ENCODE assay signal across 13 cellular contexts in the genomic region with DNA sequence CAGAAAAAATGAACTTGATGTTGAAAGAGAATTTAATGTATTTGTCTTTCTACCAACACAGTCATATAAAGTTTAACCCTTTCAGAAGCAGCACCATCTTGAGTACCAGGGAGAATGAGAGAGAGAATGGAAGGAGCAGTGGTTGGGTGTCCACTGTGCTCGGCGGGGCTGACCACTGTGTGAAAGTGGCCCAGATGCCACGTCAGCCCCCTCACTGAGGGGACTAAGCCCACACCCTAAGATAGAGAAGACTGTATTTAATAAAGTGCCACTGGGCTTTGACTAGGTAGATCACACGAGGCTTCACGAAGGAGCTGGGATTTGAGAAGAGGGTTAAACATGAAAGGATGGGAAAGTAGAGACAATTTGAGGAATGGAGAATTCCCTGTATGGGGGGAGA. TPM values are rescaled to one million over a fixed set of nuclear protein-coding genes. Genes with fewer than 3 reads are reported as not detected.
A peak's percentile ranks its signal among the peaks of the same experiment; 100 is the strongest.
DNase-seq lines count a peak whose midpoint lies in the region; ATAC-seq, FAIRE-seq and TF ChIP-seq lines count a peak whose summit lies in the region.
"Had no signal": no experiment of that assay in that cellular context is flagged by ENCODE, and none has a peak within 500 bp of the region (broad histone marks: within the 10 kb centered on the region; RNA-seq: fewer than 3 reads in every experiment).

No MANE protein-coding gene starts in this region.

- H4K5ac ChIP-seq in IMR-90 (ENCODE audit: low read depth, low read length) = peak overlapping the region; percentile 70

- H3K36me3 ChIP-seq in IMR-90 (ENCODE audit: control insufficient read depth, insufficient read depth, low read length) (no peaks in the 10 kb centered on the region), K562 (ENCODE audit: control insufficient read depth, insufficient read depth, low read length) (no peaks in the 10 kb centered on the region), lung (ENCODE audit: control insufficient read depth in 2 of 2, insufficient read depth in 2 of 2, low read length in 2 of 2) (no peaks in the 10 kb centered on the region), smooth muscle cell (ENCODE audit: low read depth) (no peaks in the 10 kb centered on the region), MG63 (no peaks in the 10 kb centered on the region), pancreas (no peaks in the 10 kb centered on the region)
- H3K36me3 ChIP-seq: HAP-1 had no signal

- POLR2A ChIA-PET in IMR-90 (lab: Charles Lee; ENCODE audit: unreplicated experiment) = interaction anchor here (1.1 kb wide), 1 partner anchor 60 kb away, joined by 3 read pairs; the partner anchor contains the start of gene ATF3
- POLR2A ChIA-PET in K562 (lab: Yijun Ruan, JAX) = interaction anchor here (0.5 to 1.6 kb wide), 6 partner anchors 9 to 299 kb away, joined by 3 to 4 read pairs (median 4); partner anchors contain the start of genes ATF3 and FLVCR1

- CTCF ChIA-PET in IMR-90 (lab: Yijun Ruan, JAX) = interaction anchor here (1.6 kb wide), 1 partner anchor 33 kb away, joined by 5 read pairs; no protein-coding TSS in a partner anchor
- CTCF ChIA-PET in K562 (lab: Yijun Ruan, JAX; ENCODE audit: low intra/inter-chr PET ratio) = interaction anchor here (1.3 kb wide), 1 partner anchor 213 kb away, joined by 5 read pairs; no protein-coding TSS in a partner anchor

- H3K9me3 ChIP-seq in IMR-90 (ENCODE audit: control insufficient read depth, insufficient read depth, low read length) = no peaks in the 10 kb centered on the region
- H3K9me3 ChIP-seq in K562 (replicated peaks; ENCODE audit: control insufficient read depth, insufficient read depth, low read depth, low read length) = no peaks in the 10 kb centered on the region
- H3K9me3 ChIP-seq in lung (ENCODE audit: control insufficient read depth in 2 of 2, insufficient read depth in 1 of 2, low read length in 1 of 2) = peaks cover 0 to 2% of the 10 kb centered on the region in 2 donors
- H3K9me3 ChIP-seq in smooth muscle cell (replicated peaks; ENCODE audit: low read depth) = no peaks in the 10 kb centered on the region
- no peaks in the 10 kb centered on the region for H3K9me3 ChIP-seq in MG63
- no peaks in the 10 kb centered on the region for H3K9me3 ChIP-seq in pancreas
- H3K9me3 ChIP-seq: HAP-1 had no signal

- TF ChIP-seq CTCF in IMR-90 (conservative IDR thresholded peaks at IDR 0.05; ENCODE audit: low read depth, low read length) (no peak), K562 (IDR thresholded peaks at IDR 0.05 in 2 of 3, conservative IDR thresholded peaks at IDR 0.05 in 1 of 3; ENCODE audit: insufficient read depth in 2 of 3, low read depth in 1 of 3, low read length in 3 of 3) (no peak), lung (IDR thresholded peaks at IDR 0.05; ENCODE audit: control extremely low read depth, extremely low read depth) (no peak), smooth muscle cell (IDR thresholded peaks at IDR 0.05; ENCODE audit: borderline replicate concordance, insufficient read depth, poor library complexity, severe bottlenecking) (no peak), pancreas (IDR thresholded peaks at IDR 0.05) (no peak)

- TF ChIP-seq RAD21 in IMR-90 (IDR thresholded peaks at IDR 0.05; ENCODE audit: low read length) (no peak), K562 (CRISPR knock-in tag; conservative IDR thresholded peaks at IDR 0.05 in 1 of 2, IDR thresholded peaks at IDR 0.05 in 1 of 2) (no peak)

- dilution Hi-C loops in IMR-90 (cut with HindIII; ENCODE audit: low sequenced_read_pairs, unreplicated experiment) = no loop called here

- peak overlapping the region; percentile 41; the same call in 1 of the 2 replicates for H3K56ac ChIP-seq in IMR-90 (ENCODE audit: extremely low read depth, insufficient read depth, low read length)

- H3K27me3 ChIP-seq in IMR-90 (ENCODE audit: control insufficient read depth, insufficient read depth, low read length) = no peaks in the 10 kb centered on the region
- H3K27me3 ChIP-seq in K562 (ENCODE audit: control insufficient read depth in 2 of 2, insufficient read depth in 2 of 2, low read length in 2 of 2) = peaks cover 26 to 56% of the 10 kb centered on the region in 2 experiments; a peak in 4 of 5 replicates
- H3K27me3 ChIP-seq in lung (ENCODE audit: control insufficient read depth, insufficient read depth) = no peaks in the 10 kb centered on the region
- H3K27me3 ChIP-seq in smooth muscle cell (ENCODE audit: low read depth) = no peaks in the 10 kb centered on the region
- no peaks in the 10 kb centered on the region for H3K27me3 ChIP-seq in MG63
- H3K27me3 ChIP-seq in pancreas = no peaks in the 10 kb centered on the region
- H3K27me3 ChIP-seq: dorsolateral prefrontal cortex had no signal

- H3K4me3 ChIP-seq in IMR-90 (ENCODE audit: insufficient read depth, low read depth, low read length) = no peak overlapping the region
- no peak overlapping the region for H3K4me3 ChIP-seq in K562
- no peak overlapping the region for H3K4me3 ChIP-seq in lung
- H3K4me3 ChIP-seq in smooth muscle cell = no peak overlapping the region
- no peak overlapping the region for H3K4me3 ChIP-seq in MG63
- no peak overlapping the region for H3K4me3 ChIP-seq in pancreas
- H3K4me3 ChIP-seq: HAP-1 had no signal

- peak overlapping the region; percentile 37 for H4K91ac ChIP-seq in IMR-90 (ENCODE audit: insufficient read depth, low read depth, low read length)

- no peak for TF ChIP-seq POLR2A in IMR-90 (IDR thresholded peaks at IDR 0.05; ENCODE audit: low read depth, low read length)
- no peak for TF ChIP-seq POLR2A in K562 (conservative IDR thresholded peaks at IDR 0.05)

- 79% methylated on average over 2 of the region's 5 CpGs; no CpG with 5 or more reads in 1 of the 2 experiments for WGBS in IMR-90 (ENCODE audit: extremely low coverage in 2 of 2, insufficient read length in 1 of 2), 2 experiments
- WGBS in K562 (ENCODE audit: insufficient coverage, low coverage, missing lambda C conversion rate) = 8% methylated on average over 5 of the region's 5 CpGs
- 83 to 88% methylated on average over 5 of the region's 5 CpGs for whole genome bisulfite sequencing in lung, 2 donors
- 84% methylated on average over 5 of the region's 5 CpGs for whole genome bisulfite sequencing in smooth muscle cell (ENCODE audit: low lambda C conversion rate)
- WGBS in pancreas, 2 donors = 64 to 74% methylated on average over 5 of the region's 5 CpGs

- H2BK5ac ChIP-seq in IMR-90 (ENCODE audit: low read depth, low read length, poor library complexity, severe bottlenecking) = peak overlapping the region; percentile 60

- no peak for DNase-seq in IMR-90
- DNase-seq in K562 (ENCODE audit: extremely low read depth in 1 of 4, low spot score in 3 of 4) = no peak
- DNase-seq in lung (ENCODE audit: low spot score) = no peak
- DNase-seq in smooth muscle cell (lab: John Stamatoyannopoulos, UW; ENCODE audit: unreplicated experiment) = no peak
- no peak for DNase-seq in effector CD8-positive, alpha-beta T cell (lab: John Stamatoyannopoulos, UW)
- no peak for DNase-seq in MG63
- DNase-seq in pancreas = no peak
- DNase-seq: CD4-positive, alpha-beta memory T cell; dorsolateral prefrontal cortex; NCI-H510A treated with DMSO at 0.1 percent for 48 hours had no signal

- H2BK15ac ChIP-seq in IMR-90 (ENCODE audit: low read depth, low read length) = peak overlapping the region; percentile 98; the same call in 1 of the 3 replicates

- ATAC-seq in IMR-90 (ENCODE audit: low read depth) (no peak), K562 (no peak), lung (ENCODE audit: insufficient read depth, low FRiP score) (no peak), HG03432 (IDR thresholded peaks at IDR 0.05; ENCODE audit: unreplicated experiment) (no peak), pancreas (no peak)
- ATAC-seq: Right ventricle myocardium inferior had no signal

- intact Hi-C loops in IMR-90 (cut with micrococcal nuclease) (no loop called here), K562 (cut with micrococcal nuclease) (loop anchor here (5.0 kb wide), 2 partner anchors 314 to 399 kb away; no protein-coding TSS in a partner anchor), pancreas (cut with DNase I) (loop anchor here in 1 of 3 donors (5.0 kb wide), 1 partner anchor 119 kb away; no protein-coding TSS in a partner anchor)

- peak overlapping the region; percentile 61 for H3K18ac ChIP-seq in IMR-90 (ENCODE audit: low read depth, low read length)

- H3K79me2 ChIP-seq in K562 (ENCODE audit: control insufficient read depth, insufficient read depth, low read length) (no peaks in the 10 kb centered on the region), smooth muscle cell (ENCODE audit: low read depth) (no peaks in the 10 kb centered on the region)

- H3K9ac ChIP-seq in IMR-90 (ENCODE audit: low read depth, low read length) (peak overlapping the region; percentile 22; the same call in 1 of the 2 replicates), K562 (ENCODE audit: insufficient read depth in 1 of 2, low read depth in 2 of 2, low read length in 2 of 2) (no peak overlapping the region), smooth muscle cell (ENCODE audit: low read depth) (peak overlapping the region; percentile 94)

- H4K20me1 ChIP-seq in IMR-90 (ENCODE audit: insufficient read depth, low read length) = peaks cover 7% of the 10 kb centered on the region; the same call in 1 of the 2 replicates
- peaks cover 4% of the 10 kb centered on the region; the same call in 1 of the 2 replicates for H4K20me1 ChIP-seq in K562 (replicated peaks; ENCODE audit: control insufficient read depth, insufficient read depth, low read length)
- no peaks in the 10 kb centered on the region for H4K20me1 ChIP-seq in smooth muscle cell (ENCODE audit: low read depth)

- peak overlapping the region; percentile 57 for H2AFZ ChIP-seq in IMR-90 (replicated peaks; ENCODE audit: low read length, poor library complexity)
- H2AFZ ChIP-seq in K562 (ENCODE audit: low read depth, low read length) = no peak overlapping the region
- H2AFZ ChIP-seq in smooth muscle cell (ENCODE audit: low read depth) = no peak overlapping the region

- peak overlapping the region; percentile 64 for H2BK120ac ChIP-seq in IMR-90 (ENCODE audit: low read depth, low read length)

- in situ Hi-C loops in IMR-90 (cut with MboI; ENCODE audit: low sequenced_read_pairs) = loop anchor here (10.0 to 25.0 kb wide), 2 partner anchors 116 to 319 kb away; no protein-coding TSS in a partner anchor
- in situ Hi-C loops in K562 (cut with MboI) = no loop called here

- H3K4me1 ChIP-seq in IMR-90 (ENCODE audit: control insufficient read depth, insufficient read depth, low read length) (peaks cover 15% of the 10 kb centered on the region), K562 (replicated peaks in 1 of 2; ENCODE audit: control insufficient read depth in 2 of 2, insufficient read depth in 2 of 2, low read length in 2 of 2) (peaks cover 3 to 11% of the 10 kb centered on the region in 2 experiments; a peak in 4 of 5 replicates), lung (ENCODE audit: control insufficient read depth in 2 of 2, insufficient read depth in 2 of 2, low read length in 2 of 2) (peaks cover 4 to 15% of the 10 kb centered on the region in 2 donors), smooth muscle cell (ENCODE audit: low read depth) (peaks cover 7% of the 10 kb centered on the region), pancreas (peaks cover 0 to 4% (median 0%) of the 10 kb centered on the region in 3 donors)

- H3K4me2 ChIP-seq in IMR-90 (ENCODE audit: low read depth, low read length) (no peak overlapping the region), K562 (ENCODE audit: insufficient read depth, low read length) (no peak overlapping the region), smooth muscle cell (peak overlapping the region; percentile 79)

- peak overlapping the region; percentile 40; the same call in 1 of the 2 replicates for H3K14ac ChIP-seq in IMR-90 (replicated peaks; ENCODE audit: low read depth, low read length)

- peaks cover 17% of the 10 kb centered on the region for H3F3A ChIP-seq in smooth muscle cell (ENCODE audit: low read depth)

- H3K9me1 ChIP-seq in IMR-90 (ENCODE audit: insufficient read depth, low read length) (peaks cover 13% of the 10 kb centered on the region; the same call in 1 of the 2 replicates), K562 (ENCODE audit: control insufficient read depth, insufficient read depth, low read length) (no peaks in the 10 kb centered on the region)

- FAIRE-seq in K562 (lab: Jason Lieb, UNC) = no peak
- FAIRE-seq in pancreas (lab: Jason Lieb, UNC) = no peak

- H3K27ac ChIP-seq in IMR-90 (ENCODE audit: insufficient read depth, low read length) (peak overlapping the region; percentile 73), K562 (ENCODE audit: extremely low read depth, low read depth, low read length) (no peak overlapping the region), lung (ENCODE audit: low read depth in 1 of 2, low read length in 1 of 2) (peak overlapping the region; percentile 68 to 91), smooth muscle cell (ENCODE audit: low read depth) (peak overlapping the region; percentile 99), pancreas (peak overlapping the region in 2 of 4 donors; percentile 32 to 48)

- peak overlapping the region; percentile 35 for H2BK20ac ChIP-seq in IMR-90 (ENCODE audit: low read depth, low read length)

- TF ChIP-seq EP300 in K562 (IDR thresholded peaks at IDR 0.05; ENCODE audit: low read length) = no peak

- peak overlapping the region in 1 of 2 experiments; percentile 53; a peak in 1 of 4 replicates for H4K8ac ChIP-seq in IMR-90 (ENCODE audit: low read depth in 2 of 2, low read length in 2 of 2)

- peak overlapping the region; percentile 87; the same call in 1 of the 2 replicates for H2AK5ac ChIP-seq in IMR-90 (ENCODE audit: low read depth, low read length)

- H2AK9ac ChIP-seq in IMR-90 (replicated peaks; ENCODE audit: low read depth, low read length, poor library complexity) = no peak overlapping the region

- peak overlapping the region; percentile 51 for H3K4ac ChIP-seq in IMR-90 (ENCODE audit: low read depth, low read length)

- H3K23ac ChIP-seq in IMR-90 (ENCODE audit: low read depth, low read length) = peak overlapping the region; percentile 18; the same call in 1 of the 2 replicates

- H3K79me1 ChIP-seq in IMR-90 (ENCODE audit: low read depth in 1 of 2, low read length in 2 of 2) = no peaks in the 10 kb centered on the region

- BruUV-seq in IMR-90 (replicated peaks; lab: Mats Ljungman, UMichigan) (no TSS peak), K562 (replicated peaks; lab: Mats Ljungman, UMichigan) (no TSS peak)

RNA-seq across cellular contexts. Expression of gene BATF3, which starts 31.2 kb away (rescaled TPM):
- 1.6 and 2.2 TPM in 2 replicates for total RNA-seq in IMR-90 (2012; rRNA removed)
- polyA plus RNA-seq in IMR-90 (2012; rRNA removed) = 3.0 and 3.9 TPM in 2 replicates
- 3.4 and 3.8 TPM in 2 replicates for polyA plus RNA-seq in IMR-90 (2012; cell fraction: cytosol; rRNA removed)
- 5.1 and 5.2 TPM in 2 replicates for polyA plus RNA-seq in IMR-90 (2012; cell fraction: nucleus; rRNA removed; ENCODE audit: low replicate concordance)
- total RNA-seq in K562 (2011; cell fraction: chromatin; rRNA removed; ENCODE audit: low replicate concordance) = 1.7 and 2.4 TPM in 2 replicates
- total RNA-seq in K562 (2011; cell fraction: nucleolus; rRNA removed) = 1.3 and 1.6 TPM in 2 replicates
- 1.2 and 2.6 TPM in 2 replicates for total RNA-seq in K562 (2011; cell fraction: nucleoplasm; rRNA removed)
- 3.4 and 3.6 TPM in 2 replicates for total RNA-seq in K562 (2014; rRNA removed)
- 0.96 and 1.1 TPM in 2 replicates for total RNA-seq in K562 (2014; rRNA removed; fragmentation: Illumina TruSeq; extraction: Trizol)
- total RNA-seq in K562 (2015; rRNA removed; fragmentation: Illumina TruSeq; extraction: Trizol) = 0.40 and 0.57 TPM in 2 replicates
- 2.0 and 3.8 TPM in 2 replicates for total RNA-seq in K562 (2021)
- polyA plus RNA-seq in K562 (2011; rRNA removed) = 0.93 and 2.0 TPM in 2 replicates
- polyA plus RNA-seq in K562 (2011; cell fraction: cytosol; rRNA removed) = 0.68 and 4.4 TPM in 2 replicates
- 0.48 and 0.71 TPM in 2 replicates for polyA plus RNA-seq in K562 (2011; cell fraction: nucleus; rRNA removed)
- polyA plus RNA-seq in K562 (2012) = 1.9 and 8.3 TPM in 2 replicates
- 2.7 and 3.1 TPM in 2 replicates for polyA plus RNA-seq in K562 (2014; fragmentation: Illumina TruSeq; extraction: Trizol)
- under 1 TPM; 0.51 to 0.57 TPM for polyA plus RNA-seq in K562 (2014; fragmentation: Nextera tagmentation; extraction: Ambion mirVana)
- polyA plus RNA-seq in K562 (2014; rRNA removed) = 3.8 and 5.2 TPM in 2 replicates
- 0.18 and 0.25 TPM in 2 replicates for polyA minus RNA-seq in K562 (2011; rRNA and poly(A)+ RNA removed)
- 1.1 TPM in 1 of 2 replicates, not detected in the other for polyA minus RNA-seq in K562 (2011; cell fraction: cytosol; rRNA and poly(A)+ RNA removed)
- polyA minus RNA-seq in K562 (2011; cell fraction: nucleus; rRNA and poly(A)+ RNA removed) = 0.11 and 0.54 TPM in 2 replicates
- 10 to 100 TPM in 1 of 2 donors, 1 to 10 TPM in 1; 2.4 to 12.0 TPM for total RNA-seq in lung
- 10 to 100 TPM in 1 of 2 donors, 1 to 10 TPM in 1; 8.3 to 24.6 TPM for polyA plus RNA-seq in lung
- total RNA-seq in smooth muscle cell = 0.45 and 5.8 TPM in 2 replicates
- polyA plus RNA-seq in smooth muscle cell = 11.5 and 12.1 TPM in 2 replicates
- 2.3 and 3.2 TPM in 2 replicates for total RNA-seq in MG63 (2014; rRNA removed; shearing (Covaris generic); ENCODE audit: low replicate concordance)
- 1 to 10 TPM in 1 of 6 donors, under 1 TPM in 4, not detected in 1; 0.20 to 1.8 (median 0.73) TPM for total RNA-seq in pancreas
- polyA plus RNA-seq in pancreas = 1 to 10 TPM; 1.6 to 3.1 TPM

RNA-seq across cellular contexts. Expression of gene ATF3, which starts 59.9 kb away (rescaled TPM):
- total RNA-seq in IMR-90 (2012; rRNA removed) = 9.9 and 15.0 TPM in 2 replicates
- 12.3 and 17.9 TPM in 2 replicates for polyA plus RNA-seq in IMR-90 (2012; rRNA removed)
- 13.7 and 26.0 TPM in 2 replicates for polyA plus RNA-seq in IMR-90 (2012; cell fraction: cytosol; rRNA removed)
- 98.0 and 356 TPM in 2 replicates for polyA plus RNA-seq in IMR-90 (2012; cell fraction: nucleus; rRNA removed; ENCODE audit: low replicate concordance)
- total RNA-seq in K562 (2011; cell fraction: chromatin; rRNA removed; ENCODE audit: low replicate concordance) = 31.4 and 31.5 TPM in 2 replicates
- 21.5 and 24.3 TPM in 2 replicates for total RNA-seq in K562 (2011; cell fraction: nucleolus; rRNA removed)
- total RNA-seq in K562 (2011; cell fraction: nucleoplasm; rRNA removed) = 32.1 and 39.3 TPM in 2 replicates
- 17.2 and 19.8 TPM in 2 replicates for total RNA-seq in K562 (2014; rRNA removed)
- total RNA-seq in K562 (2014; rRNA removed; fragmentation: Illumina TruSeq; extraction: Trizol) = 25.9 and 32.7 TPM in 2 replicates
- total RNA-seq in K562 (2015; rRNA removed; fragmentation: Illumina TruSeq; extraction: Trizol) = 2.9 and 3.5 TPM in 2 replicates
- 21.8 and 27.6 TPM in 2 replicates for total RNA-seq in K562 (2021)
- polyA plus RNA-seq in K562 (2011; rRNA removed) = 12.0 and 13.2 TPM in 2 replicates
- polyA plus RNA-seq in K562 (2011; cell fraction: cytosol; rRNA removed) = 5.6 and 9.8 TPM in 2 replicates
- 15.2 and 16.0 TPM in 2 replicates for polyA plus RNA-seq in K562 (2011; cell fraction: nucleus; rRNA removed)
- polyA plus RNA-seq in K562 (2012) = 10.8 and 39.2 TPM in 2 replicates
- 27.6 and 32.0 TPM in 2 replicates for polyA plus RNA-seq in K562 (2014; fragmentation: Illumina TruSeq; extraction: Trizol)
- 1 to 10 TPM; 6.1 to 6.8 TPM for polyA plus RNA-seq in K562 (2014; fragmentation: Nextera tagmentation; extraction: Ambion mirVana)
- polyA plus RNA-seq in K562 (2014; rRNA removed) = 26.2 and 28.2 TPM in 2 replicates
- polyA minus RNA-seq in K562 (2011; rRNA and poly(A)+ RNA removed) = 12.2 and 14.3 TPM in 2 replicates
- 4.9 and 7.1 TPM in 2 replicates for polyA minus RNA-seq in K562 (2011; cell fraction: cytosol; rRNA and poly(A)+ RNA removed)
- polyA minus RNA-seq in K562 (2011; cell fraction: nucleus; rRNA and poly(A)+ RNA removed) = 14.4 and 22.3 TPM in 2 replicates
- 10 to 100 TPM; 15.9 to 44.1 TPM for total RNA-seq in lung
- 10 to 100 TPM; 22.3 to 26.5 TPM for polyA plus RNA-seq in lung
- total RNA-seq in smooth muscle cell = 229 and 231 TPM in 2 replicates
- polyA plus RNA-seq in smooth muscle cell = 152 and 268 TPM in 2 replicates
- 0.99 and 7.4 TPM in 2 replicates for total RNA-seq in MG63 (2014; rRNA removed; shearing (Covaris generic); ENCODE audit: low replicate concordance)
- 10 to 100 TPM in 5 of 6 donors, 1 to 10 TPM in 1; 8.3 to 28.8 (median 17.3) TPM for total RNA-seq in pancreas
- polyA plus RNA-seq in pancreas = 10 to 100 TPM; 22.8 to 25.6 TPM

Comparison
In these comparisons a context has a peak if more than half of its experiments do, and no peak if none do; other contexts are left out.
1. H3K9ac ChIP-seq: peak in IMR-90 (single experiment) and smooth muscle cell (single experiment); none in K562 (0 of 2).